Comparison of ENCODE assay signal across 8 cellular contexts in genomic region chrX:57909595-57910286, GRCh38. TPM values are rescaled to one million over a fixed set of nuclear protein-coding genes. Genes with fewer than 3 reads are reported as not detected.
DNase-seq lines count a peak whose midpoint lies in the region; ATAC-seq and TF ChIP-seq lines count a peak whose summit lies in the region.
"Not testable (repeated sequence)": the region's sequence is repeated elsewhere in the genome, so short reads cannot be mapped to it uniquely, and the experiment has no call there.

No MANE protein-coding gene starts in this region.

- POLR2A ChIA-PET in BJ (lab: Charles Lee); activated CD4-positive, alpha-beta T cell treated with anti-CD3 and anti-CD28 coated beads for 36 hours (lab: Charles Lee): not testable (repeated sequence)

- DNase-seq in BJ (ENCODE audit: low read depth); skeletal muscle cell (ENCODE audit: low read depth): not testable (repeated sequence)
- DNase-seq in NAMALWA (ENCODE audit: low spot score) (peak; percentile 6), iPS-NIHi11 (ENCODE audit: low spot score) (peak; percentile 4)
- DNase-seq in activated CD4-positive, alpha-beta T cell treated with anti-CD3 and anti-CD28 coated beads for 36 hours: peak; percentile 20
- DNase-seq in central memory CD4-positive, alpha-beta T cell: peak; percentile 37

- peak; percentile 66 for ATAC-seq in GM19043 (IDR thresholded peaks at IDR 0.05; ENCODE audit: low read depth, unreplicated experiment)
- ATAC-seq in HG02884 (IDR thresholded peaks at IDR 0.05; ENCODE audit: unreplicated experiment): peak; percentile 72
- ATAC-seq in activated CD4-positive, alpha-beta T cell treated with anti-CD3 and anti-CD28 coated beads for 36 hours: peak; percentile 76

- H3K27me3 ChIP-seq in BJ (ENCODE audit: control insufficient read depth, insufficient read depth, low read length): not testable (repeated sequence)

- CTCF ChIA-PET in BJ (lab: Yijun Ruan, JAX); activated CD4-positive, alpha-beta T cell treated with anti-CD3 and anti-CD28 coated beads for 36 hours (lab: Charles Lee): not testable (repeated sequence)

- H3K4me1 Mint-ChIP-seq in activated CD4-positive, alpha-beta T cell treated with anti-CD3 and anti-CD28 coated beads for 36 hours: peaks cover 25% of the 10 kb centered on the region

- not testable (repeated sequence) for H3K9me3 Mint-ChIP-seq in activated CD4-positive, alpha-beta T cell treated with anti-CD3 and anti-CD28 coated beads for 36 hours (ENCODE audit: low read depth)

- H3K4me3 ChIP-seq in BJ (ENCODE audit: low read depth, low read length) (peak overlapping the region; percentile 42), skeletal muscle cell (ENCODE audit: low read depth, low read length) (peak overlapping the region; percentile 47)

- not testable (repeated sequence) for TF ChIP-seq CTCF in BJ (IDR thresholded peaks at IDR 0.05; ENCODE audit: insufficient read depth, low read depth, low read length)

- H3K27ac Mint-ChIP-seq in activated CD4-positive, alpha-beta T cell treated with anti-CD3 and anti-CD28 coated beads for 36 hours: not testable (repeated sequence)

- H3K27me3 Mint-ChIP-seq in activated CD4-positive, alpha-beta T cell treated with anti-CD3 and anti-CD28 coated beads for 36 hours: not testable (repeated sequence)

- intact Hi-C loops in activated CD4-positive, alpha-beta T cell treated with anti-CD3 and anti-CD28 coated beads for 36 hours (cut with DNase I, micrococcal nuclease): loop anchor here in 1 of 2 experiments (1.0 to 5.0 kb wide), 3 partner anchors 317 to 1097 kb away; partner anchors contain the start of genes FAAH2 and ZXDB

- H3K36me3 ChIP-seq in BJ (ENCODE audit: control insufficient read depth, insufficient read depth, low read length): not testable (repeated sequence)

- H3K36me3 Mint-ChIP-seq in activated CD4-positive, alpha-beta T cell treated with anti-CD3 and anti-CD28 coated beads for 36 hours (ENCODE audit: low read depth): peaks cover 29% of the 10 kb centered on the region

- H3K4me3 Mint-ChIP-seq in activated CD4-positive, alpha-beta T cell treated with anti-CD3 and anti-CD28 coated beads for 36 hours: peak overlapping the region; percentile 32

RNA-seq across cellular contexts. Expression of gene ZXDA, which starts 0.5 kb away (rescaled TPM):
- 1.5 and 1.6 TPM in 2 replicates for polyA plus RNA-seq in BJ (2011; rRNA removed)
- 4.6 and 4.7 TPM in 2 replicates for polyA minus RNA-seq in BJ (2011; rRNA and poly(A)+ RNA removed)
- total RNA-seq in activated CD4-positive, alpha-beta T cell treated with anti-CD3 and anti-CD28 coated beads for 36 hours: 1 to 10 TPM; 2.5 to 3.0 TPM
